ENCODE assay signal across 21 cellular contexts in the genomic region with DNA sequence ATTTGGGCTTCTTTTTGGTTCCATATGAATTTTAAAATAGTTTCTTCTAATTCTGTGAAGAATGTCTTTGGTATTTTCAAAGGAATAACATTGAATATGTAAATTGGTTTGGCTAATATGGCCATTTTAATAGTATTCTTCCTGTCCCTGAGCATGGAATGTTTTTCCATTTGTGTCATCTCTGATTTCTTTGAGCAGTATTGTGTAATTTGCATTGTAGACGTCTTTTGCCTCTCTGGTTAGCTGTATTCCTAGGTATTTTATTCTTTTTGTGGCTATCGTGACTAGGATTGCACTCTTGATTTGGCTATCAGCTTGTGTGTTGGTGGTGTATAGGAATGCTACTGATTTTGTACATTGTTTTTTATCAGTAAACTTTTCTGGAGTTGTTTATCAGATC.
DNase-seq lines count a peak whose midpoint lies in the region; ATAC-seq, FAIRE-seq and TF ChIP-seq lines count a peak whose summit lies in the region.
"Had no signal": no experiment of that assay in that cellular context is flagged by ENCODE, and none has a peak within 500 bp of the region (broad histone marks: within the 10 kb centered on the region; RNA-seq: fewer than 3 reads in every experiment).

No MANE protein-coding gene starts in this region.

- no peaks in the 10 kb centered on the region for H3K9me3 ChIP-seq in body of pancreas
- H3K9me3 ChIP-seq: BLaER1 had no signal

- no peaks in the 10 kb centered on the region for H3K4me1 ChIP-seq in body of pancreas
- H3K4me1 ChIP-seq: BLaER1 had no signal

- no peak for ATAC-seq in body of pancreas
- ATAC-seq: CD8-positive, alpha-beta T cell; GM12878 had no signal

- H3K27ac ChIP-seq in body of pancreas, result no peak overlapping the region
- H3K27ac ChIP-seq: 22Rv1, BLaER1, C4-2B, GM23248 had no signal

- no peak overlapping the region for H3K4me3 ChIP-seq in fibroblast of pulmonary artery (replicated peaks; ENCODE audit: low read depth, low read length)
- no peak overlapping the region for H3K4me3 ChIP-seq in body of pancreas
- H3K4me3 ChIP-seq: BLaER1, GM12878, GM23248 had no signal

- H3K36me3 ChIP-seq in body of pancreas (replicated peaks in 1 of 2; ENCODE audit: insufficient read depth in 1 of 2, low read depth in 2 of 2), result no peaks in the 10 kb centered on the region
- H3K36me3 ChIP-seq: BLaER1 had no signal

- TF ChIP-seq CTCF in fibroblast of pulmonary artery (IDR thresholded peaks at IDR 0.05; ENCODE audit: low read length, missing control alignments), result no peak
- TF ChIP-seq CTCF in body of pancreas (IDR thresholded peaks at IDR 0.05), result no peak

- intact Hi-C loops in body of pancreas (cut with DNase I), result no loop called here

- TF ChIP-seq POLR2A in body of pancreas (IDR thresholded peaks at IDR 0.05), result no peak

- DNase-seq in HTR-8/SVneo (ENCODE audit: insufficient read length, low spot score) (no peak), amniotic epithelial cell (ENCODE audit: low read depth) (peak; percentile 15), fibroblast of pulmonary artery (ENCODE audit: low read depth) (peak; percentile 8), NCI-H1417 (lab: John Stamatoyannopoulos, UW) (no peak), body of pancreas (no peak), NCI-H1436 (lab: John Stamatoyannopoulos, UW) (no peak)
- DNase-seq: CD4-positive, CD25-positive, alpha-beta regulatory T cell; CD8-positive, alpha-beta T cell; DMS 273 treated with DMSO at 0.1 percent for 48 hours; DMS79; EL; GDM1; GM23248; H7 had no signal

- no peaks in the 10 kb centered on the region for H3K27me3 ChIP-seq in body of pancreas
- H3K27me3 ChIP-seq: BLaER1 had no signal

- peak; percentile 78 for FAIRE-seq in HTR-8/SVneo (lab: Jason Lieb, UNC)
- FAIRE-seq: A204.1, GM12878, GM19239, H1 had no signal

- 45 to 53% methylated on average over 2 of the region's 2 CpGs for WGBS in body of pancreas, 2 donors

Comparison
In these comparisons a context has a peak if more than half of its experiments do, and no peak if none do; other contexts are left out.
1. DNase-seq: peak in amniotic epithelial cell (single experiment) and fibroblast of pulmonary artery (single experiment); none in HTR-8/SVneo (single experiment), NCI-H1417 (0 of 3), body of pancreas (0 of 4) and NCI-H1436 (single experiment).